ENCODE assay signal across 8 cellular contexts in genomic region chr3:52144034-52144795, GRCh38. TPM values are rescaled to one million over a fixed set of nuclear protein-coding genes. Genes with fewer than 3 reads are reported as not detected.
DNase-seq lines count a peak whose midpoint lies in the region; ATAC-seq and TF ChIP-seq lines count a peak whose summit lies in the region.

No MANE protein-coding gene starts in this region.

- no peak overlapping the region for H3K27ac ChIP-seq in CD4-positive, CD25-positive, alpha-beta regulatory T cell (ENCODE audit: insufficient read depth, low read length, poor library complexity, severe bottlenecking)
- H3K27ac ChIP-seq in GM23338 (ENCODE audit: low read depth) (no peak overlapping the region), coronary artery (no peak overlapping the region), right lobe of liver (no peak overlapping the region)

- peak overlapping the region; percentile 50 to 71 (median 56) for H3K27ac Mint-ChIP-seq in CD4-positive, CD25-positive, alpha-beta regulatory T cell
- peak overlapping the region; percentile 77; the same call in 1 of the 2 replicates for H3K27ac Mint-ChIP-seq in GM23338

- peaks cover 0 to 13% (median 6%) of the 10 kb centered on the region in 4 donors for H3K4me1 Mint-ChIP-seq in CD4-positive, CD25-positive, alpha-beta regulatory T cell
- peaks cover 10% of the 10 kb centered on the region for H3K4me1 Mint-ChIP-seq in GM23338

- no peaks in the 10 kb centered on the region for H3K36me3 Mint-ChIP-seq in CD4-positive, CD25-positive, alpha-beta regulatory T cell
- peaks cover 67% of the 10 kb centered on the region for H3K36me3 Mint-ChIP-seq in GM23338 (ENCODE audit: low read depth)

- no peaks in the 10 kb centered on the region for H3K27me3 Mint-ChIP-seq in CD4-positive, CD25-positive, alpha-beta regulatory T cell
- peaks cover 2% of the 10 kb centered on the region for H3K27me3 Mint-ChIP-seq in GM23338 (ENCODE audit: insufficient read depth, low read depth, poor library complexity)

- H3K9me3 ChIP-seq in CD4-positive, CD25-positive, alpha-beta regulatory T cell (ENCODE audit: control insufficient read depth in 2 of 2, low read length in 2 of 2), result no peaks in the 10 kb centered on the region
- no peaks in the 10 kb centered on the region for H3K9me3 ChIP-seq in right lobe of liver

- no peaks in the 10 kb centered on the region for H3K36me3 ChIP-seq in CD4-positive, CD25-positive, alpha-beta regulatory T cell (ENCODE audit: control insufficient read depth, insufficient read depth, low read length)
- H3K36me3 ChIP-seq in GM23338 (ENCODE audit: insufficient read depth), result peaks cover 14% of the 10 kb centered on the region
- H3K36me3 ChIP-seq in right lobe of liver, result peaks cover 0 to 9% (median 0%) of the 10 kb centered on the region in 4 donors

- no peak overlapping the region for H3K4me3 ChIP-seq in CD4-positive, CD25-positive, alpha-beta regulatory T cell (ENCODE audit: low read depth, low read length)
- H3K4me3 ChIP-seq in GM23338 (no peak overlapping the region), coronary artery (no peak overlapping the region), right lobe of liver (no peak overlapping the region)

- no peaks in the 10 kb centered on the region for H3K9me2 ChIP-seq in GM23338 (ENCODE audit: insufficient read depth)

- H4K20me1 ChIP-seq in GM23338 (replicated peaks; ENCODE audit: insufficient read depth), result peaks cover 4% of the 10 kb centered on the region; the same call in 1 of the 2 replicates

- no peaks in the 10 kb centered on the region for H3K9me3 Mint-ChIP-seq in CD4-positive, CD25-positive, alpha-beta regulatory T cell
- H3K9me3 Mint-ChIP-seq in GM23338, result no peaks in the 10 kb centered on the region

- TF ChIP-seq CTCF in GM23338 (conservative IDR thresholded peaks at IDR 0.05; ENCODE audit: low read depth in 2 of 2) (peak; percentile 80 to 89), coronary artery (IDR thresholded peaks at IDR 0.05) (peak; percentile 92), right lobe of liver (IDR thresholded peaks at IDR 0.05) (peak; percentile 95 to 98 (median 96))

- 46% methylated on average over 3 of the region's 3 CpGs for WGBS in right lobe of liver (ENCODE audit: insufficient coverage, low coverage, low lambda C conversion rate, missing lambda C conversion rate)

- H3F3A ChIP-seq in GM23338 (replicated peaks; ENCODE audit: low read depth), result peaks cover 3% of the 10 kb centered on the region; the same call in 1 of the 2 replicates

- peaks cover 6% of the 10 kb centered on the region for H3K4me1 ChIP-seq in CD4-positive, CD25-positive, alpha-beta regulatory T cell (ENCODE audit: control insufficient read depth, insufficient read depth, low read length, poor library complexity, severe bottlenecking)
- H3K4me1 ChIP-seq in GM23338 (ENCODE audit: insufficient read depth) (no peaks in the 10 kb centered on the region), right lobe of liver (no peaks in the 10 kb centered on the region)

- no peak for TF ChIP-seq POLR2A in right lobe of liver (IDR thresholded peaks at IDR 0.05)

- intact Hi-C loops in right lobe of liver (cut with DNase I), result loop anchor here (2.0 to 5.0 kb wide), 2 partner anchors 142 to 143 kb away; no protein-coding TSS in a partner anchor

- H2AFZ ChIP-seq in GM23338, result no peak overlapping the region

- peak; percentile 77 to 89 (median 84) for DNase-seq in CD4-positive, CD25-positive, alpha-beta regulatory T cell
- DNase-seq in GM23338 (ENCODE audit: low spot score) (peak; percentile 85), NCI-H460 (ENCODE audit: extremely low read depth, low read depth) (peak; percentile 51), coronary artery (ENCODE audit: low spot score) (no peak), right lobe of liver (peak; percentile 81 to 84 (median 82))
- DNase-seq in activated CD4-positive, alpha-beta T cell treated with anti-CD3 and anti-CD28 coated beads, Interleukin-2, amount 50 U/mL, for 4 hours, result peak; percentile 87
- DNase-seq in stimulated activated CD4-positive, alpha-beta T cell treated with anti-CD3 and anti-CD28 coated beads, TNF-alpha, amount 100 ng/mL, for 24 hours (ENCODE audit: low read depth in 3 of 3), result peak; percentile 74 to 77 (median 76)

- H3K4me2 ChIP-seq in GM23338, result no peak overlapping the region

- no peaks in the 10 kb centered on the region; the same call in 1 of the 2 replicates for H3K79me2 ChIP-seq in GM23338 (replicated peaks; ENCODE audit: insufficient read depth)

- H3K4me3 Mint-ChIP-seq in CD4-positive, CD25-positive, alpha-beta regulatory T cell, result peak overlapping the region in 1 of 4 donors; percentile 89
- no peak overlapping the region for H3K4me3 Mint-ChIP-seq in GM23338

- H3K27me3 ChIP-seq in CD4-positive, CD25-positive, alpha-beta regulatory T cell (ENCODE audit: control insufficient read depth, insufficient read depth, low read length), result no peaks in the 10 kb centered on the region
- H3K27me3 ChIP-seq in GM23338 (ENCODE audit: insufficient read depth) (no peaks in the 10 kb centered on the region), right lobe of liver (no peaks in the 10 kb centered on the region)

- ATAC-seq in CD4-positive, CD25-positive, alpha-beta regulatory T cell (ENCODE audit: low read depth in 2 of 2), result peak; percentile 93 to 96
- ATAC-seq in GM23338 (peak; percentile 97), right lobe of liver (peak; percentile 90 to 97 (median 96)), HG02973 (IDR thresholded peaks at IDR 0.05; ENCODE audit: unreplicated experiment) (no peak)

TF ChIP-seq in GM23338, 12 proteins besides CTCF, POLR2A, EP300 and RAD21:
- TF ChIP-seq EZH2phosphoT487 (IDR thresholded peaks at IDR 0.05; ENCODE audit: unreplicated experiment), result no peak

RNA-seq across cellular contexts. Expression of gene POC1A, which starts 10.0 kb away (rescaled TPM):
- total RNA-seq in CD4-positive, CD25-positive, alpha-beta regulatory T cell, result 1.7 TPM
- polyA plus RNA-seq in CD4-positive, CD25-positive, alpha-beta regulatory T cell, result 1 to 10 TPM; 1.3 to 3.2 (median 1.9) TPM
- 26.7 and 33.0 TPM in 2 replicates for total RNA-seq in GM23338 (2014; rRNA removed; shearing (Covaris generic))
- 18.4 and 19.1 TPM in 2 replicates for polyA plus RNA-seq in GM23338 (2016; fragmentation: Nextera tagmentation; extraction: Ambion mirVana)
- 10.7 and 11.0 TPM in 2 replicates for total RNA-seq in NCI-H460 (2014; rRNA removed; shearing (Covaris generic))
- polyA plus RNA-seq in NCI-H460 (2014; cell fraction: nucleus; rRNA removed), result 10.5 and 16.8 TPM in 2 replicates
- total RNA-seq in right lobe of liver, result 1 to 10 TPM; 2.0 to 4.3 (median 3.2) TPM

RNA-seq across cellular contexts. Expression of gene ALAS1, which starts 53.7 kb away (rescaled TPM):
- 17.1 TPM for total RNA-seq in CD4-positive, CD25-positive, alpha-beta regulatory T cell
- polyA plus RNA-seq in CD4-positive, CD25-positive, alpha-beta regulatory T cell, result 10 to 100 TPM; 22.4 to 41.4 (median 34.2) TPM
- 37.7 and 42.8 TPM in 2 replicates for total RNA-seq in GM23338 (2014; rRNA removed; shearing (Covaris generic))
- 17.8 and 19.2 TPM in 2 replicates for polyA plus RNA-seq in GM23338 (2016; fragmentation: Nextera tagmentation; extraction: Ambion mirVana)
- 54.6 and 56.3 TPM in 2 replicates for total RNA-seq in NCI-H460 (2014; rRNA removed; shearing (Covaris generic))
- polyA plus RNA-seq in NCI-H460 (2014; cell fraction: nucleus; rRNA removed), result 38.5 and 39.2 TPM in 2 replicates
- total RNA-seq in right lobe of liver, result 100 to 1,000 TPM in 4 of 6 experiments, 10 to 100 TPM in 2; 73.4 to 783 (median 147) TPM
